Comparison of ENCODE assay signal across 10 cellular contexts in genomic region chr22:18528597-18529415, GRCh38. TPM values are rescaled to one million over a fixed set of nuclear protein-coding genes. Genes with fewer than 3 reads are reported as not detected.
A peak's percentile ranks its signal among the peaks of the same experiment; 100 is the strongest.
DNase-seq lines count a peak whose midpoint lies in the region; ATAC-seq, FAIRE-seq and TF ChIP-seq lines count a peak whose summit lies in the region.
"Not testable (repeated sequence)": the region's sequence is repeated elsewhere in the genome, so short reads cannot be mapped to it uniquely, and the experiment has no call there.
"Had no signal": no experiment of that assay in that cellular context is flagged by ENCODE, and none has a peak within 500 bp of the region (broad histone marks: within the 10 kb centered on the region; RNA-seq: fewer than 3 reads in every experiment).

No MANE protein-coding gene starts in this region.

- POLR2A ChIA-PET in activated CD4-positive, alpha-beta T cell treated with anti-CD3 and anti-CD28 coated beads for 36 hours (lab: Charles Lee) = not testable (repeated sequence)

- ATAC-seq in activated CD4-positive, alpha-beta T cell treated with anti-CD3 and anti-CD28 coated beads for 36 hours = peak; percentile 87
- peak; percentile 96 to 97 for ATAC-seq in left cardiac atrium

- TF ChIP-seq CTCF in HL-60 (IDR thresholded peaks at IDR 0.05; ENCODE audit: insufficient read depth, low read length); astrocyte (IDR thresholded peaks at IDR 0.05; ENCODE audit: insufficient read depth, low read depth, low read length): not testable (repeated sequence)

- not testable (repeated sequence) for H3K36me3 Mint-ChIP-seq in activated CD4-positive, alpha-beta T cell treated with anti-CD3 and anti-CD28 coated beads for 36 hours (ENCODE audit: low read depth); astrocyte (ENCODE audit: low read depth, unreplicated experiment)

- not testable (repeated sequence) for H3K9me3 ChIP-seq in HAP-1; astrocyte (ENCODE audit: insufficient read depth, low read depth, low read length)

- not testable (repeated sequence) for H3K36me3 ChIP-seq in HAP-1 (replicated peaks); astrocyte (ENCODE audit: insufficient read depth, low read length)

- peak overlapping the region; percentile 8; the same call in 1 of the 2 replicates for H3K4me3 ChIP-seq in HAP-1
- H3K4me3 ChIP-seq in HL-60 (replicated peaks; ENCODE audit: insufficient read depth, low read length); astrocyte (ENCODE audit: insufficient read depth, low read depth, low read length): not testable (repeated sequence)

- peak overlapping the region; percentile 73 for H3K4me3 Mint-ChIP-seq in activated CD4-positive, alpha-beta T cell treated with anti-CD3 and anti-CD28 coated beads for 36 hours
- H3K4me3 Mint-ChIP-seq in astrocyte (ENCODE audit: unreplicated experiment) = peak overlapping the region; percentile 76

- H3K79me2 ChIP-seq in astrocyte (ENCODE audit: insufficient read depth, low read length) = not testable (repeated sequence)

- in situ Hi-C loops in HAP-1 (cut with MboI; ENCODE audit: low sequenced_read_pairs) = not testable (repeated sequence)

- H3K27ac Mint-ChIP-seq in activated CD4-positive, alpha-beta T cell treated with anti-CD3 and anti-CD28 coated beads for 36 hours = peak overlapping the region; percentile 82
- peak overlapping the region; percentile 47 for H3K27ac Mint-ChIP-seq in astrocyte (ENCODE audit: unreplicated experiment)

- not testable (repeated sequence) for H3K9me3 Mint-ChIP-seq in activated CD4-positive, alpha-beta T cell treated with anti-CD3 and anti-CD28 coated beads for 36 hours (ENCODE audit: low read depth); astrocyte (ENCODE audit: unreplicated experiment)

- H3K27ac ChIP-seq in HL-60 (replicated peaks); astrocyte (ENCODE audit: low read depth, low read length): not testable (repeated sequence)

- DNase-seq in GM04504 (ENCODE audit: low read depth) (peak; percentile 46), HAP-1 (ENCODE audit: low spot score in 2 of 2) (peak; percentile 36 to 77), HL-60 (ENCODE audit: low read depth in 1 of 2, low spot score in 1 of 2) (peak; percentile 46 to 60), astrocyte (ENCODE audit: low read depth) (peak; percentile 22), left cardiac atrium (peak; percentile 73), pons (ENCODE audit: low spot score) (peak; percentile 64)
- DNase-seq in activated CD4-positive, alpha-beta T cell treated with anti-CD3 and anti-CD28 coated beads for 36 hours = peak; percentile 99
- DNase-seq in stimulated activated CD8-positive, alpha-beta memory T cell treated with anti-CD3 and anti-CD28 coated beads, Interleukin-7, amount 100 ng/mL, for 48 hours (ENCODE audit: extremely low read depth in 1 of 2, low read depth in 1 of 2) = peak; percentile 34 to 77

- H3K4me1 Mint-ChIP-seq in activated CD4-positive, alpha-beta T cell treated with anti-CD3 and anti-CD28 coated beads for 36 hours; astrocyte (ENCODE audit: low read depth, unreplicated experiment): not testable (repeated sequence)

- intact Hi-C loops in activated CD4-positive, alpha-beta T cell treated with anti-CD3 and anti-CD28 coated beads for 36 hours (cut with DNase I, micrococcal nuclease); left cardiac atrium (cut with DNase I): not testable (repeated sequence)

- H3K4me2 ChIP-seq in astrocyte (ENCODE audit: low read length) = not testable (repeated sequence)

- H3K4me1 ChIP-seq in HAP-1; astrocyte (ENCODE audit: insufficient read depth, low read length): not testable (repeated sequence)

- not testable (repeated sequence) for H3K27me3 ChIP-seq in HAP-1 (ENCODE audit: low read depth); HL-60 (ENCODE audit: insufficient read depth, poor library complexity, severe bottlenecking); astrocyte (ENCODE audit: insufficient read depth, low read length)

- H3K27me3 Mint-ChIP-seq in activated CD4-positive, alpha-beta T cell treated with anti-CD3 and anti-CD28 coated beads for 36 hours; astrocyte (ENCODE audit: low read depth, unreplicated experiment): not testable (repeated sequence)

- not testable (repeated sequence) for H2AFZ ChIP-seq in astrocyte (ENCODE audit: low read depth, low read length)

- H3K9ac ChIP-seq in astrocyte (ENCODE audit: low read length) = not testable (repeated sequence)

- not testable (repeated sequence) for FAIRE-seq in astrocyte (lab: Jason Lieb, UNC)

- not testable (repeated sequence) for H4K20me1 ChIP-seq in astrocyte (ENCODE audit: insufficient read depth, low read length)

- CTCF ChIA-PET in activated CD4-positive, alpha-beta T cell treated with anti-CD3 and anti-CD28 coated beads for 36 hours (lab: Charles Lee) = not testable (repeated sequence)

RNA-seq across cellular contexts. Expression of gene TMEM191B, which starts 1.2 kb away (rescaled TPM):
- 1 to 10 TPM in 1 of 2 experiments, under 1 TPM in 1; 0.72 to 3.2 TPM for total RNA-seq in activated CD4-positive, alpha-beta T cell treated with anti-CD3 and anti-CD28 coated beads for 36 hours
- total RNA-seq in astrocyte (2.8 and 3.1 TPM in 2 replicates), left cardiac atrium (under 1 TPM in 1 of 2 donors, not detected in 1; 0.91 TPM)
- total RNA-seq: smooth muscle cell had no signal

RNA-seq across cellular contexts. Expression of gene GGTLC3, which starts 10.8 kb away (rescaled TPM):
- total RNA-seq in activated CD4-positive, alpha-beta T cell treated with anti-CD3 and anti-CD28 coated beads for 36 hours = not detected
- total RNA-seq in astrocyte = not detected in 2 replicates
- not detected for total RNA-seq in left cardiac atrium
- total RNA-seq: cerebellum, smooth muscle cell had no signal

Comparison
In these comparisons a context has a peak if more than half of its experiments do, and no peak if none do; other contexts are left out.
1. DNase-seq: peak in every context shown above with its lines; median percentile 99 in activated CD4-positive, alpha-beta T cell treated with anti-CD3 and anti-CD28 coated beads for 36 hours; 73 in left cardiac atrium; 64 in pons; 56 in HAP-1; 56 in stimulated activated CD8-positive, alpha-beta memory T cell treated with anti-CD3 and anti-CD28 coated beads, Interleukin-7, amount 100 ng/mL, for 48 hours; 53 in HL-60; 46 in GM04504; 22 in astrocyte.